In genomic region chr1:46753985-46754384, GRCh38 we compare ENCODE assay signal across 27 cellular contexts. TPM values are rescaled to one million over a fixed set of nuclear protein-coding genes. Genes with fewer than 3 reads are reported as not detected.
A peak's percentile ranks its signal among the peaks of the same experiment; 100 is the strongest.
DNase-seq lines count a peak whose midpoint lies in the region; ATAC-seq, FAIRE-seq and TF ChIP-seq lines count a peak whose summit lies in the region.
"Had no signal": no experiment of that assay in that cellular context is flagged by ENCODE, and none has a peak within 500 bp of the region (broad histone marks: within the 10 kb centered on the region; RNA-seq: fewer than 3 reads in every experiment).

No MANE protein-coding gene starts in this region.

- H3K9me3 Mint-ChIP-seq in neural progenitor cell: no peaks in the 10 kb centered on the region
- H3K9me3 Mint-ChIP-seq: CD4-positive, alpha-beta memory T cell had no signal

- CTCF ChIA-PET in A549 (lab: Yijun Ruan, JAX): no interaction called here
- CTCF ChIA-PET in PC-9 (lab: Charles Lee): no interaction called here
- CTCF ChIA-PET in endothelial cell of umbilical vein (lab: Charles Lee): interaction anchor here (1.3 to 1.8 kb wide), 2 partner anchors 10 to 18 kb away, joined by 3 to 7 read pairs; no protein-coding TSS in a partner anchor

- H3K4me1 Mint-ChIP-seq in neural progenitor cell: peaks cover 29% of the 10 kb centered on the region
- H3K4me1 Mint-ChIP-seq: CD4-positive, alpha-beta memory T cell had no signal

- H3K79me2 ChIP-seq in PC-9 (ENCODE audit: low read depth) (no peaks in the 10 kb centered on the region), endothelial cell of umbilical vein (ENCODE audit: control insufficient read depth, insufficient read depth, low read length) (no peaks in the 10 kb centered on the region), neural progenitor cell (ENCODE audit: low read depth) (no peaks in the 10 kb centered on the region)

- H3K9me2 ChIP-seq in PC-9 (ENCODE audit: insufficient read depth): no peaks in the 10 kb centered on the region

- H3K4me3 ChIP-seq in A549 (no peak overlapping the region), PC-9 (no peak overlapping the region), endothelial cell of umbilical vein (replicated peaks in 1 of 3; ENCODE audit: insufficient read depth in 1 of 3, low read depth in 1 of 3, low read length in 3 of 3) (no peak overlapping the region), neural progenitor cell (no peak overlapping the region), gastroesophageal sphincter (no peak overlapping the region)

- H3K9me1 ChIP-seq in endothelial cell of umbilical vein (replicated peaks; ENCODE audit: control insufficient read depth, extremely low read depth, insufficient read depth, low read length): no peaks in the 10 kb centered on the region

- H3K4me2 ChIP-seq in A549 (no peak overlapping the region), PC-9 (0 out of 2 replicates have a peak overlapping the region, but pooled peaks have one; percentile 37), endothelial cell of umbilical vein (ENCODE audit: insufficient read depth, low read length) (peak overlapping the region; percentile 56), neural progenitor cell (no peak overlapping the region)

- no peak for TF ChIP-seq CTCF in A549 (IDR thresholded peaks at IDR 0.05)
- no peak for TF ChIP-seq CTCF in PC-9 (conservative IDR thresholded peaks at IDR 0.05)
- no peak for TF ChIP-seq CTCF in endothelial cell of umbilical vein (IDR thresholded peaks at IDR 0.05; ENCODE audit: extremely low read depth in 1 of 2, insufficient read depth in 1 of 2, low read depth in 1 of 2, low read length in 2 of 2)
- no peak for TF ChIP-seq CTCF in neural progenitor cell (IDR thresholded peaks at IDR 0.05)
- TF ChIP-seq CTCF in gastroesophageal sphincter (IDR thresholded peaks at IDR 0.05): no peak

- H3K9me3 ChIP-seq in A549 (no peaks in the 10 kb centered on the region), PC-9 (ENCODE audit: insufficient read depth, low read depth) (no peaks in the 10 kb centered on the region), endothelial cell of umbilical vein (replicated peaks; ENCODE audit: control insufficient read depth, insufficient read depth, low read length) (no peaks in the 10 kb centered on the region), neural progenitor cell (ENCODE audit: low read depth) (no peaks in the 10 kb centered on the region), gastroesophageal sphincter (no peaks in the 10 kb centered on the region)

- dilution Hi-C loops in endothelial cell of umbilical vein (cut with MboI; ENCODE audit: extremely low pct_ligation_motif_present, low sequenced_read_pairs): no loop called here

- H2AFZ ChIP-seq in PC-9 (no peak overlapping the region), endothelial cell of umbilical vein (ENCODE audit: low read depth, low read length) (no peak overlapping the region), neural progenitor cell (replicated peaks) (no peak overlapping the region)

- no peak for TF ChIP-seq RAD21 in A549 (conservative IDR thresholded peaks at IDR 0.05 in 1 of 2, IDR thresholded peaks at IDR 0.05 in 1 of 2)

- H3K27me3 ChIP-seq in PC-9 (ENCODE audit: insufficient read depth, low read depth) (no peaks in the 10 kb centered on the region), endothelial cell of umbilical vein (ENCODE audit: control insufficient read depth in 2 of 2, insufficient read depth in 2 of 2, low read length in 2 of 2) (no peaks in the 10 kb centered on the region), neural progenitor cell (no peaks in the 10 kb centered on the region), gastroesophageal sphincter (peaks cover 40% of the 10 kb centered on the region)

- 0% methylated on average over 1 of the region's 1 CpG for WGBS in A549 (ENCODE audit: missing lambda C conversion rate)
- WGBS in gastroesophageal sphincter (ENCODE audit: low coverage in 1 of 2), 2 donors: 67 to 88% methylated on average over 1 of the region's 1 CpG

- no peaks in the 10 kb centered on the region for H3K4me1 ChIP-seq in A549
- H3K4me1 ChIP-seq in PC-9 (replicated peaks; ENCODE audit: insufficient read depth): peaks cover 79% of the 10 kb centered on the region
- H3K4me1 ChIP-seq in endothelial cell of umbilical vein (ENCODE audit: control insufficient read depth, extremely low read depth, insufficient read depth, low read length): peaks cover 18% of the 10 kb centered on the region
- peaks cover 23% of the 10 kb centered on the region for H3K4me1 ChIP-seq in neural progenitor cell
- H3K4me1 ChIP-seq in gastroesophageal sphincter: peaks cover 0 to 4% (median 0%) of the 10 kb centered on the region in 3 donors

- no peak for TF ChIP-seq POLR2A in A549 (IDR thresholded peaks at IDR 0.05; ENCODE audit: low read length)
- TF ChIP-seq POLR2A in endothelial cell of umbilical vein (IDR thresholded peaks at IDR 0.05; ENCODE audit: low read depth, low read length): no peak
- TF ChIP-seq POLR2A in gastroesophageal sphincter (IDR thresholded peaks at IDR 0.05): no peak

- H3K36me3 Mint-ChIP-seq in neural progenitor cell: no peaks in the 10 kb centered on the region
- H3K36me3 Mint-ChIP-seq: CD4-positive, alpha-beta memory T cell had no signal

- H3K27ac ChIP-seq in A549 (no peak overlapping the region), PC-9 (no peak overlapping the region), endothelial cell of umbilical vein (ENCODE audit: insufficient read depth, low read depth, low read length) (no peak overlapping the region), neural progenitor cell (peak overlapping the region; percentile 46), gastroesophageal sphincter (no peak overlapping the region)

- BruUV-seq in PC-9 (replicated peaks; lab: Mats Ljungman, UMichigan) (no TSS peak), endothelial cell of umbilical vein (replicated peaks; lab: Mats Ljungman, UMichigan) (no TSS peak)

- H3K36me3 ChIP-seq in PC-9 (ENCODE audit: low read depth) (no peaks in the 10 kb centered on the region), endothelial cell of umbilical vein (ENCODE audit: control insufficient read depth in 2 of 2, extremely low read depth in 1 of 2, insufficient read depth in 2 of 2, low read length in 2 of 2) (no peaks in the 10 kb centered on the region), neural progenitor cell (no peaks in the 10 kb centered on the region), gastroesophageal sphincter (no peaks in the 10 kb centered on the region)

- intact Hi-C loops in PC-9 (cut with micrococcal nuclease; ENCODE audit: unreplicated experiment) (no loop called here), endothelial cell of umbilical vein (cut with micrococcal nuclease) (loop anchor here (10.0 kb wide), 1 partner anchor 351 kb away; no protein-coding TSS in a partner anchor)

- peaks cover 16% of the 10 kb centered on the region for H3K27me3 Mint-ChIP-seq in neural progenitor cell (ENCODE audit: insufficient read depth, low read depth)

- H3K27ac Mint-ChIP-seq in neural progenitor cell: no peak overlapping the region
- H3K27ac Mint-ChIP-seq: CD4-positive, alpha-beta memory T cell had no signal

- H4K20me1 ChIP-seq in PC-9 (ENCODE audit: insufficient read depth) (no peaks in the 10 kb centered on the region), endothelial cell of umbilical vein (replicated peaks; ENCODE audit: control insufficient read depth, extremely low read depth, insufficient read depth, low read length) (no peaks in the 10 kb centered on the region), neural progenitor cell (ENCODE audit: low read depth) (no peaks in the 10 kb centered on the region)

- no peak for TF ChIP-seq EP300 in A549 (IDR thresholded peaks at IDR 0.05)
- no peak for TF ChIP-seq EP300 in gastroesophageal sphincter (IDR thresholded peaks at IDR 0.05)

- no peak for DNase-seq in A549 (ENCODE audit: low read depth in 1 of 2, low spot score in 1 of 2)
- DNase-seq in PC-9: no peak
- no peak for DNase-seq in endothelial cell of umbilical vein (ENCODE audit: low read depth, low spot score)
- peak; percentile 50 for DNase-seq in neural progenitor cell (ENCODE audit: low spot score)
- no peak for DNase-seq in NOMO-1 treated with dmso at 0.1 percent for 144 hours (lab: John Stamatoyannopoulos, UW; ENCODE audit: unreplicated experiment)
- DNase-seq: C1 segment of cervical spinal cord; CD4-positive, alpha-beta memory T cell; COR-L47; Karpas-422; NCI-H1092 treated with DMSO at 0.1 percent for 48 hours; NCI-H1436; NCI-H187; NCI-H2081 treated with DMSO at 0.1 percent for 48 hours; NCI-H2171; NCI-H345; NCI-H510A treated with DMSO at 0.1 percent for 48 hours; PC-3; RPMI8226; SHP77 had no signal

- no peak overlapping the region for H3K4me3 Mint-ChIP-seq in neural progenitor cell
- H3K4me3 Mint-ChIP-seq: CD4-positive, alpha-beta memory T cell had no signal

- ATAC-seq in A549: no peak
- ATAC-seq in HG03565 (IDR thresholded peaks at IDR 0.05; ENCODE audit: unreplicated experiment): no peak
- no peak for ATAC-seq in GM21381 (IDR thresholded peaks at IDR 0.05; ENCODE audit: unreplicated experiment)
- ATAC-seq in gastroesophageal sphincter: no peak
- ATAC-seq: HCT116, PC-3 had no signal

- POLR2A ChIA-PET in A549 (lab: Yijun Ruan, JAX): no interaction called here
- POLR2A ChIA-PET in PC-9 (lab: Charles Lee; ENCODE audit: unreplicated experiment): interaction anchor here (0.6 to 0.7 kb wide), 2 partner anchors 45 to 50 kb away, joined by 4 to 7 read pairs; no protein-coding TSS in a partner anchor
- POLR2A ChIA-PET in endothelial cell of umbilical vein (lab: Charles Lee): no interaction called here

- H3F3A ChIP-seq in PC-9 (ENCODE audit: insufficient read depth, low read depth) (peaks cover 29% of the 10 kb centered on the region; the same call in 1 of the 2 replicates), neural progenitor cell (ENCODE audit: low read depth) (peaks cover 8% of the 10 kb centered on the region)

- H3K9ac ChIP-seq in endothelial cell of umbilical vein (replicated peaks; ENCODE audit: extremely low read depth, insufficient read depth, low read length) (no peak overlapping the region), neural progenitor cell (no peak overlapping the region)

- FAIRE-seq in A549 (lab: Jason Lieb, UNC) (no peak), endothelial cell of umbilical vein (lab: Jason Lieb, UNC) (no peak)
- FAIRE-seq: G401.6 had no signal

RNA-seq across cellular contexts. Expression of gene EFCAB14, which starts 35.1 kb away (rescaled TPM):
- polyA plus RNA-seq in A549 (2011; rRNA removed): 41.4 and 42.9 TPM in 2 replicates
- 8.6 and 10.5 TPM in 2 replicates for polyA plus RNA-seq in A549 (2012; cell fraction: cytosol; rRNA removed)
- polyA plus RNA-seq in A549 (2012; cell fraction: nucleus; rRNA removed): 6.5 and 7.9 TPM in 2 replicates
- polyA plus RNA-seq in A549 (2017; fragmentation: RNase III; extraction: RNeasy Plus Mini Kit Qiagen cat#74134 plus additional on column Dnase treatment): 16.7 to 18.5 TPM (median 18.0 TPM) in 3 replicates
- polyA minus RNA-seq in A549 (2011; rRNA and poly(A)+ RNA removed): 22.8 and 25.7 TPM in 2 replicates
- 71.1 and 95.4 TPM in 2 replicates for total RNA-seq in PC-9 (2021)
- total RNA-seq in endothelial cell of umbilical vein: 81.7 and 81.9 TPM in 2 replicates
- 28.7 and 30.0 TPM in 2 replicates for polyA plus RNA-seq in endothelial cell of umbilical vein
- polyA plus RNA-seq in endothelial cell of umbilical vein (2011; cell fraction: cytosol; rRNA removed): 31.2 and 35.1 TPM in 2 replicates
- 34.6 and 41.2 TPM in 2 replicates for polyA plus RNA-seq in endothelial cell of umbilical vein (2011; cell fraction: nucleus; rRNA removed)
- 32.4 and 40.1 TPM in 2 replicates for polyA plus RNA-seq in endothelial cell of umbilical vein (2012)
- polyA minus RNA-seq in endothelial cell of umbilical vein: 50.9 and 58.0 TPM in 2 replicates
- 27.1 TPM for polyA minus RNA-seq in endothelial cell of umbilical vein (2011; cell fraction: cytosol; rRNA and poly(A)+ RNA removed)
- 38.6 and 39.4 TPM in 2 replicates for polyA minus RNA-seq in endothelial cell of umbilical vein (2011; cell fraction: nucleus; rRNA and poly(A)+ RNA removed)
- 28.5 and 44.7 TPM in 2 replicates for total RNA-seq in neural progenitor cell (ENCODE audit: low replicate concordance)
- total RNA-seq in gastroesophageal sphincter: 100 to 1,000 TPM; 109 to 133 (median 116) TPM

RNA-seq across cellular contexts. Expression of gene CYP4B1, which starts 44.9 kb away (rescaled TPM):
- polyA plus RNA-seq in A549 (2011; rRNA removed) (not detected in 2 replicates), A549 (2017; fragmentation: RNase III; extraction: RNeasy Plus Mini Kit Qiagen cat#74134 plus additional on column Dnase treatment) (not detected in 3 replicates), endothelial cell of umbilical vein (not detected in 2 replicates)
- not detected in 2 replicates for polyA plus RNA-seq in A549 (2012; cell fraction: cytosol; rRNA removed)
- polyA plus RNA-seq in A549 (2012; cell fraction: nucleus; rRNA removed): not detected in 2 replicates
- polyA minus RNA-seq in A549 (2011; rRNA and poly(A)+ RNA removed): not detected in 2 replicates
- total RNA-seq in PC-9 (2021) (3.1 and 3.5 TPM in 2 replicates), endothelial cell of umbilical vein (not detected in 2 replicates), neural progenitor cell (ENCODE audit: low replicate concordance) (not detected in 2 replicates), gastroesophageal sphincter (100 to 1,000 TPM in 1 of 4 donors, 10 to 100 TPM in 3; 42.5 to 184 (median 77.6) TPM)
- not detected in 2 replicates for polyA plus RNA-seq in endothelial cell of umbilical vein (2011; cell fraction: cytosol; rRNA removed)
- polyA plus RNA-seq in endothelial cell of umbilical vein (2011; cell fraction: nucleus; rRNA removed): not detected in 2 replicates
- polyA plus RNA-seq in endothelial cell of umbilical vein (2012): not detected in 2 replicates
- not detected in 2 replicates for polyA minus RNA-seq in endothelial cell of umbilical vein
- polyA minus RNA-seq in endothelial cell of umbilical vein (2011; cell fraction: cytosol; rRNA and poly(A)+ RNA removed): not detected
- not detected in 2 replicates for polyA minus RNA-seq in endothelial cell of umbilical vein (2011; cell fraction: nucleus; rRNA and poly(A)+ RNA removed)
- total RNA-seq: A673; CD4-positive, alpha-beta memory T cell; H4; PC-3; SK-MEL-5 had no signal

Comparison
In these comparisons a context has a peak if more than half of its experiments do, and no peak if none do; other contexts are left out.
1. H3K4me2 ChIP-seq: peak in PC-9 (single experiment) and endothelial cell of umbilical vein (single experiment); none in A549 (single experiment) and neural progenitor cell (single experiment).